28 cellular contexts compared by ENCODE assay signal in the genomic region with DNA sequence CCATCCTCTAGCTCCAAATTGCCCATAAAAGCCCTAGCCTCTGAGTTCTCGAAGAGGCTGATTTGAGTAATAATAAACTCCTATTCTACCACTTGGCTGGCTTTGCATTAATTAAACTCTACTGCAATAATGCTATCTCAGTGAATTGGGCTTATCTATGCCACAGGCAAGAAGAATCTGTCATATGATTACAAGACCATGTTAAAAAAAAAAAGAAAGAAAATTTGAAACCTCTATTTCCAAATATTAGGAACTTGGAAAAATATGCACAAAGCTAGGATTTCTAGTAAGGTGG. TPM values are rescaled to one million over a fixed set of nuclear protein-coding genes. Genes with fewer than 3 reads are reported as not detected.
"Had no signal": no experiment of that assay in that cellular context is flagged by ENCODE, and none has a peak within 500 bp of the region (broad histone marks: within the 10 kb centered on the region; RNA-seq: fewer than 3 reads in every experiment).

No MANE protein-coding gene starts in this region.

- ATAC-seq: activated naive CD4-positive, alpha-beta T cell treated with anti-CD3 and anti-CD28 coated beads, Interleukin-2, amount 50 U/mL, for 72 hours; activated T-cell treated with anti-CD3 and anti-CD28 coated beads, Interleukin-2, amount 50 U/mL, for 72 hours; naive thymus-derived CD8-positive, alpha-beta T cell had no signal

- H3K4me2 ChIP-seq: neural progenitor cell had no signal

- H3K9ac ChIP-seq: neural progenitor cell had no signal

- H3K27ac ChIP-seq: coronary artery, dorsolateral prefrontal cortex, gastroesophageal sphincter, neural progenitor cell, spleen, testis, transverse colon, VCaP had no signal

- H3K4me1 Mint-ChIP-seq: naive thymus-derived CD8-positive, alpha-beta T cell; neural progenitor cell had no signal

- H3K27ac Mint-ChIP-seq: activated naive CD4-positive, alpha-beta T cell treated with anti-CD3 and anti-CD28 coated beads, Interleukin-2, amount 50 U/mL, for 72 hours; activated T-cell treated with anti-CD3 and anti-CD28 coated beads, Interleukin-2, amount 50 U/mL, for 72 hours; neural progenitor cell; T-helper 2 cell treated with Interferon-gamma antibody and Interleukin-4, amounts not matched to agents 5 μg/mL and 100 μg/mL, for 36 hours had no signal

- H3K4me3 Mint-ChIP-seq: activated T-cell treated with anti-CD3 and anti-CD28 coated beads, Interleukin-2, amount 50 U/mL, for 72 hours; naive thymus-derived CD8-positive, alpha-beta T cell; neural progenitor cell; T-helper 2 cell treated with Interferon-gamma antibody and Interleukin-4, amounts not matched to agents 5 μg/mL and 100 μg/mL, for 36 hours had no signal

- H3K9me3 Mint-ChIP-seq: activated naive CD4-positive, alpha-beta T cell treated with anti-CD3 and anti-CD28 coated beads, Interleukin-2, amount 50 U/mL, for 72 hours; activated T-cell treated with anti-CD3 and anti-CD28 coated beads, Interleukin-2, amount 50 U/mL, for 72 hours; naive thymus-derived CD8-positive, alpha-beta T cell; neural progenitor cell; T-helper 2 cell treated with Interferon-gamma antibody and Interleukin-4, amounts not matched to agents 5 μg/mL and 100 μg/mL, for 36 hours had no signal

- H3K27me3 ChIP-seq: dorsolateral prefrontal cortex, gastroesophageal sphincter, neural progenitor cell, testis, transverse colon had no signal

- H3K36me3 ChIP-seq: gastroesophageal sphincter, neural progenitor cell, spleen, transverse colon had no signal

- H2AFZ ChIP-seq: neural progenitor cell had no signal

- H3K36me3 Mint-ChIP-seq: activated naive CD4-positive, alpha-beta T cell treated with anti-CD3 and anti-CD28 coated beads, Interleukin-2, amount 50 U/mL, for 72 hours; naive thymus-derived CD8-positive, alpha-beta T cell; neural progenitor cell had no signal

- H3K4me1 ChIP-seq: neural progenitor cell, spleen, testis had no signal

- FAIRE-seq: keratinocyte had no signal

- DNase-seq: activated CD4-positive, alpha-beta T cell treated with anti-CD3 and anti-CD28 coated beads for 4 hours; activated CD4-positive, alpha-beta T cell treated with anti-CD3 and anti-CD28 coated beads, Interleukin-2, amount 50 U/mL, for 4 hours; activated naive CD4-positive, alpha-beta T cell; activated T-cell treated with anti-CD3 and anti-CD28 coated beads for 4 hours; activated T-cell treated with anti-CD3 and anti-CD28 coated beads, Interleukin-2, amount 50 U/mL, for 72 hours; cerebellar nuclear complex; dorsolateral prefrontal cortex; effector memory CD4-positive, alpha-beta T cell; hippocampal formation; left cardiac atrium; mammary epithelial cell; naive thymus-derived CD8-positive, alpha-beta T cell; occipital lobe; posterior cingulate gyrus; right cardiac atrium; spleen; stimulated activated CD4-positive, alpha-beta T cell treated with anti-CD3 and anti-CD28 coated beads, Interleukin-2, amount 100 ng/mL, for 48 hours; stimulated activated naive CD4-positive, alpha-beta T cell treated with Interleukin-2 at 50 U/mL for 16 hours; T-helper 1 cell; testis; transverse colon had no signal

- H3K9me3 ChIP-seq: gastroesophageal sphincter, spleen, testis, transverse colon had no signal

- H3K4me3 ChIP-seq: coronary artery, dorsolateral prefrontal cortex, gastroesophageal sphincter, neural progenitor cell, spleen, testis, transverse colon had no signal

RNA-seq across cellular contexts. Expression of a gene that starts 27.6 kb away (rescaled TPM):
- total RNA-seq: activated naive CD4-positive, alpha-beta T cell treated with anti-CD3 and anti-CD28 coated beads, Interleukin-2, amount 50 U/mL, for 72 hours; mammary epithelial cell; naive thymus-derived CD8-positive, alpha-beta T cell had no signal
- polyA plus RNA-seq: naive thymus-derived CD8-positive, alpha-beta T cell had no signal
